25 cellular contexts compared by ENCODE assay signal in the genomic region with DNA sequence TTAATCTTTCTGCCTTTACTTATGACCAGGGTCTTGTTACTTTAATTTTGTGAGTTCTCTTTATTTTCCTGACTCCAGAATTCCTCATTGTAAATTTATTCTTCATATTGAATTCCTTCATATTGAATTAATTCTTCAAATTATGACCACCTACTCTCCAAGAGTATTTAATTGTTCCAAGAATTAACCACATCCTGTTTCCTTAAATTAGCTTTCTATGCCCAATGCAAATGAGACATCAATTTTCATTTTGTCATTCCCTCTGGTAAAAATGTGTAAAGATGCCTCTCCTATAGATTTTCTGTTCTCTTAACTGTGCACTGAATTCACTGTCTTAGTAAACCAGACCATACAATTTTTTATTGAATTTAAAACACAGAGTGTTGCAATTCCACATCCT.
"Had no signal": no experiment of that assay in that cellular context is flagged by ENCODE, and none has a peak within 500 bp of the region (broad histone marks: within the 10 kb centered on the region; RNA-seq: fewer than 3 reads in every experiment).

No MANE protein-coding gene starts in this region.

- DNase-seq: stimulated activated CD4-positive, alpha-beta T cell treated with anti-CD3 and anti-CD28 coated beads, Interleukin-2, amount 100 ng/mL, for 48 hours; stimulated activated CD4-positive, alpha-beta T cell treated with anti-CD3 and anti-CD28 coated beads, Interleukin-4, amount 100 ng/mL, for 1 hour; stimulated activated CD4-positive, alpha-beta T cell treated with anti-CD3 and anti-CD28 coated beads, Interleukin-4, amount 100 ng/mL, for 24 hours; stimulated activated CD4-positive, alpha-beta T cell treated with anti-CD3 and anti-CD28 coated beads, Interleukin-4, amount 100 ng/mL, for 4 hours; stimulated activated CD8-positive, alpha-beta memory T cell treated with anti-CD3 and anti-CD28 coated beads, Interleukin-4, amount 100 ng/mL, for 48 hours; stimulated activated naive B cell treated with anti-CD40 and anti-IgM and Interleukin-4, amounts not matched to agents 10 μg/mL and 1 μg/mL and 100 μg/mL, for 72 hours; stimulated activated naive CD4-positive, alpha-beta T cell; stimulated activated naive CD4-positive, alpha-beta T cell treated with Interleukin-2 at 50 U/mL for 16 hours; stimulated activated naive CD8-positive, alpha-beta T cell treated with anti-CD3 and anti-CD28 coated beads, Interleukin-15, amount 100 ng/mL, for 72 hours; stimulated activated naive CD8-positive, alpha-beta T cell treated with anti-CD3 and anti-CD28 coated beads, Interleukin-15, Interleukin-2, amounts not matched to agents 100 U/mL and 50 U/mL, for 24 hours; stomach; testis; thyroid gland; tibial artery; transverse colon; trophoblast cell; upper lobe of left lung; upper lobe of right lung; uterus had no signal

- H3K4me3 ChIP-seq: stomach, suprapubic skin, testis, thoracic aorta, thyroid gland, tibial artery, tibial nerve, transverse colon, upper lobe of left lung, upper lobe of right lung, uterus, vagina had no signal

- H3K4me1 ChIP-seq: stomach, suprapubic skin, testis, thyroid gland, tibial artery, tibial nerve, transverse colon, upper lobe of left lung, upper lobe of right lung, uterus, vagina had no signal

- H3K27me3 ChIP-seq: stomach, suprapubic skin, testis, thyroid gland, tibial artery, tibial nerve, transverse colon, upper lobe of left lung, upper lobe of right lung, uterus, vagina had no signal

- H3K36me3 ChIP-seq: stomach, suprapubic skin, thoracic aorta, thyroid gland, tibial artery, tibial nerve, transverse colon, upper lobe of left lung, upper lobe of right lung, uterus, vagina had no signal

- H3K9me3 ChIP-seq: stomach, suprapubic skin, testis, thoracic aorta, thyroid gland, tibial artery, tibial nerve, transverse colon, upper lobe of left lung, upper lobe of right lung, uterus, vagina had no signal

- H3K27ac ChIP-seq: stomach, suprapubic skin, testis, thoracic aorta, thyroid gland, tibial artery, tibial nerve, transverse colon, upper lobe of left lung, upper lobe of right lung, uterus, vagina had no signal

- ATAC-seq: stimulated activated effector memory CD8-positive, alpha-beta T cell treated with anti-CD3 and anti-CD28 coated beads, Interleukin-12 subunit alpha, Interleukin-12 subunit beta, amount 100 ng/mL, for 72 hours; stimulated activated memory B cell treated with anti-CD40 and anti-IgM and Interleukin-4, amounts not matched to agents 10 μg/mL and 1 μg/mL and 100 μg/mL, for 72 hours; stimulated activated naive B cell treated with anti-CD40 and anti-IgM and Interleukin-4, amounts not matched to agents 10 μg/mL and 1 μg/mL and 100 μg/mL, for 72 hours; stimulated activated naive CD8-positive, alpha-beta T cell treated with anti-CD3 and anti-CD28 coated beads, Interleukin-15, amount 100 ng/mL, for 72 hours; stimulated activated naive CD8-positive, alpha-beta T cell treated with anti-CD3 and anti-CD28 coated beads, Interleukin-15, Interleukin-2, amounts not matched to agents 100 U/mL and 50 U/mL, for 24 hours; upper lobe of right lung had no signal
